In genomic region chr17:48718162-48718780, GRCh38 we compare ENCODE assay signal across 14 cellular contexts. TPM values are rescaled to one million over a fixed set of nuclear protein-coding genes. Genes with fewer than 3 reads are reported as not detected.
A peak's percentile ranks its signal among the peaks of the same experiment; 100 is the strongest.
DNase-seq lines count a peak whose midpoint lies in the region; ATAC-seq and TF ChIP-seq lines count a peak whose summit lies in the region.
"Had no signal": no experiment of that assay in that cellular context is flagged by ENCODE, and none has a peak within 500 bp of the region (broad histone marks: within the 10 kb centered on the region; RNA-seq: fewer than 3 reads in every experiment).

No MANE protein-coding gene starts in this region.

- no peaks in the 10 kb centered on the region for H4K20me1 ChIP-seq in Karpas-422 (ENCODE audit: insufficient read depth, low read depth, low read length)

- DNase-seq in cardiac septum (ENCODE audit: low spot score) (peak; percentile 65), left ventricle myocardium inferior (no peak), islet precursor cell (no peak), Karpas-422 (no peak), cerebellar cortex (ENCODE audit: low spot score) (no peak)
- peak; percentile 39 for DNase-seq in activated CD8-positive, alpha-beta T cell treated with anti-CD3 and anti-CD28 coated beads for 36 hours
- DNase-seq: BE2C, EL, KBM-7, kidney glomerular epithelial cell, NCI-H187 had no signal

- no peak overlapping the region for H3K27ac ChIP-seq in left ventricle myocardium inferior (replicated peaks)
- H3K27ac ChIP-seq in mesodermal cell (ENCODE audit: low read depth, low read length, severe bottlenecking) = no peak overlapping the region
- H3K27ac ChIP-seq in Karpas-422 (ENCODE audit: low read length) = no peak overlapping the region
- H3K27ac ChIP-seq: SJSA1 had no signal

- no peak for ATAC-seq in activated CD8-positive, alpha-beta T cell treated with anti-CD3 and anti-CD28 coated beads for 36 hours
- ATAC-seq in HG03469 (IDR thresholded peaks at IDR 0.05; ENCODE audit: unreplicated experiment) = no peak

- H3K27me3 Mint-ChIP-seq in activated CD8-positive, alpha-beta T cell treated with anti-CD3 and anti-CD28 coated beads for 36 hours = peaks cover 72% of the 10 kb centered on the region

- H3K36me3 Mint-ChIP-seq in activated CD8-positive, alpha-beta T cell treated with anti-CD3 and anti-CD28 coated beads for 36 hours (ENCODE audit: low read depth) = no peaks in the 10 kb centered on the region

- WGBS in mesodermal cell (ENCODE audit: insufficient coverage in 2 of 2), 2 experiments = 0 to 1% methylated on average over 10 to 12 of the region's 25 CpGs

- no peaks in the 10 kb centered on the region for H3K9me3 Mint-ChIP-seq in activated CD8-positive, alpha-beta T cell treated with anti-CD3 and anti-CD28 coated beads for 36 hours

- CTCF ChIA-PET in activated CD8-positive, alpha-beta T cell treated with anti-CD3 and anti-CD28 coated beads for 36 hours (lab: Charles Lee) = interaction anchor here (0.7 to 4.5 kb wide), 10 partner anchors 10 to 166 kb away, joined by 3 to 19 read pairs (median 3); partner anchors contain the start of gene HOXB13

- TF ChIP-seq CTCF in left ventricle myocardium inferior (IDR thresholded peaks at IDR 0.05; ENCODE audit: borderline replicate concordance) = no peak
- no peak for TF ChIP-seq CTCF in activated CD8-positive, alpha-beta T cell treated with anti-CD3 and anti-CD28 coated beads for 36 hours (IDR thresholded peaks at IDR 0.05)

- POLR2A ChIA-PET in activated CD8-positive, alpha-beta T cell treated with anti-CD3 and anti-CD28 coated beads for 36 hours (lab: Charles Lee) = interaction anchor here (0.6 to 1.3 kb wide), 3 partner anchors 10 to 49 kb away, joined by 3 to 5 read pairs (median 3); partner anchors contain the start of gene HOXB13

- no peak overlapping the region for H3K9ac ChIP-seq in Karpas-422 (ENCODE audit: low read length)

- H3K4me2 ChIP-seq in Karpas-422 (ENCODE audit: low read depth, low read length, poor library complexity, severe bottlenecking) = no peak overlapping the region

- H3K27me3 ChIP-seq in left ventricle myocardium inferior (ENCODE audit: low read depth) (peaks cover 100% of the 10 kb centered on the region), Karpas-422 (ENCODE audit: low read length) (no peaks in the 10 kb centered on the region)

- H3K4me1 Mint-ChIP-seq in activated CD8-positive, alpha-beta T cell treated with anti-CD3 and anti-CD28 coated beads for 36 hours (ENCODE audit: low read depth) = peaks cover 16% of the 10 kb centered on the region

- H3K4me3 ChIP-seq in left ventricle myocardium inferior (no peak overlapping the region), mesodermal cell (ENCODE audit: extremely low read depth, insufficient read depth, low read length, poor library complexity, severe bottlenecking) (peak overlapping the region; percentile 35), Karpas-422 (ENCODE audit: low read length) (no peak overlapping the region)
- H3K4me3 ChIP-seq: SJSA1 had no signal

- intact Hi-C loops in cardiac septum (cut with DNase I) (loop anchor here (2.0 kb wide), 1 partner anchor 33 kb away; no protein-coding TSS in a partner anchor), left ventricle myocardium inferior (cut with micrococcal nuclease) (no loop called here)
- intact Hi-C loops in activated CD8-positive, alpha-beta T cell treated with anti-CD3 and anti-CD28 coated beads for 36 hours (cut with micrococcal nuclease) = loop anchor here (5.0 kb wide), 1 partner anchor 34 kb away; no protein-coding TSS in a partner anchor

- no peaks in the 10 kb centered on the region for H3K9me3 ChIP-seq in left ventricle myocardium inferior (replicated peaks)
- no peaks in the 10 kb centered on the region for H3K9me3 ChIP-seq in mesodermal cell (ENCODE audit: control insufficient read depth, low read length)
- no peaks in the 10 kb centered on the region for H3K9me3 ChIP-seq in Karpas-422 (ENCODE audit: low read length)
- H3K9me3 ChIP-seq: BE2C had no signal

- no peaks in the 10 kb centered on the region for H3K9me2 ChIP-seq in Karpas-422 (replicated peaks; ENCODE audit: insufficient read depth, low read length)

- H3K27ac Mint-ChIP-seq in activated CD8-positive, alpha-beta T cell treated with anti-CD3 and anti-CD28 coated beads for 36 hours = no peak overlapping the region

- no peaks in the 10 kb centered on the region for H3K79me2 ChIP-seq in Karpas-422 (ENCODE audit: low read length)

- H2AFZ ChIP-seq in Karpas-422 (ENCODE audit: low read length) = no peak overlapping the region

- H3K36me3 ChIP-seq in left ventricle myocardium inferior = no peaks in the 10 kb centered on the region
- H3K36me3 ChIP-seq in mesodermal cell (ENCODE audit: control insufficient read depth, insufficient read depth, low read length) = no peaks in the 10 kb centered on the region
- no peaks in the 10 kb centered on the region for H3K36me3 ChIP-seq in Karpas-422 (ENCODE audit: insufficient read depth, low read length)
- H3K36me3 ChIP-seq: BE2C, SJSA1 had no signal

- peak overlapping the region; percentile 3 for H3K4me3 Mint-ChIP-seq in activated CD8-positive, alpha-beta T cell treated with anti-CD3 and anti-CD28 coated beads for 36 hours

- H3K4me1 ChIP-seq in left ventricle myocardium inferior (peaks cover 18% of the 10 kb centered on the region), mesodermal cell (ENCODE audit: control insufficient read depth, insufficient read depth, low read length, poor library complexity, severe bottlenecking) (peaks cover 18% of the 10 kb centered on the region), Karpas-422 (ENCODE audit: low read length) (peaks cover 3% of the 10 kb centered on the region; the same call in 1 of the 2 replicates)
- H3K4me1 ChIP-seq: BE2C, SJSA1 had no signal

RNA-seq across cellular contexts. Expression of gene PRAC1, which starts 4.0 kb away (rescaled TPM):
- total RNA-seq in cardiac septum = not detected
- total RNA-seq in left ventricle myocardium inferior = not detected
- total RNA-seq in activated CD8-positive, alpha-beta T cell treated with anti-CD3 and anti-CD28 coated beads for 36 hours = not detected
- polyA plus RNA-seq in mesodermal cell (2013, experiment 1 of 2) = not detected
- polyA plus RNA-seq in mesodermal cell (2013, experiment 2 of 2) = not detected
- not detected in 2 replicates for total RNA-seq in Karpas-422 (2014; rRNA removed; shearing (Covaris generic); ENCODE audit: low replicate concordance)
- total RNA-seq: SJSA1 had no signal

RNA-seq across cellular contexts. Expression of gene PRAC2, which starts 4.7 kb away (rescaled TPM):
- total RNA-seq in cardiac septum = not detected
- total RNA-seq in left ventricle myocardium inferior = not detected
- total RNA-seq in activated CD8-positive, alpha-beta T cell treated with anti-CD3 and anti-CD28 coated beads for 36 hours = not detected
- polyA plus RNA-seq in mesodermal cell (2013, experiment 1 of 2) = 1.8 TPM
- 2.2 TPM for polyA plus RNA-seq in mesodermal cell (2013, experiment 2 of 2)
- not detected in 2 replicates for total RNA-seq in Karpas-422 (2014; rRNA removed; shearing (Covaris generic); ENCODE audit: low replicate concordance)
- total RNA-seq: SJSA1 had no signal

RNA-seq across cellular contexts. Expression of gene HOXB13, which starts 10.3 kb away (rescaled TPM):
- total RNA-seq in cardiac septum (0.05 TPM), left ventricle myocardium inferior (not detected)
- not detected for total RNA-seq in activated CD8-positive, alpha-beta T cell treated with anti-CD3 and anti-CD28 coated beads for 36 hours
- 0.59 TPM for polyA plus RNA-seq in mesodermal cell (2013, experiment 1 of 2)
- 0.76 TPM for polyA plus RNA-seq in mesodermal cell (2013, experiment 2 of 2)
- not detected in 2 replicates for total RNA-seq in Karpas-422 (2014; rRNA removed; shearing (Covaris generic); ENCODE audit: low replicate concordance)
- total RNA-seq: SJSA1 had no signal

Comparison
In these comparisons a context has a peak if more than half of its experiments do, and no peak if none do; other contexts are left out.
1. DNase-seq: peak in cardiac septum (single experiment) and activated CD8-positive, alpha-beta T cell treated with anti-CD3 and anti-CD28 coated beads for 36 hours (single experiment); none in left ventricle myocardium inferior (single experiment), islet precursor cell (single experiment), Karpas-422 (single experiment) and cerebellar cortex (single experiment).